In genomic region chr11:21464601-21465193, GRCh38 we compare ENCODE assay signal across 15 cellular contexts.
A peak's percentile ranks its signal among the peaks of the same experiment; 100 is the strongest.
DNase-seq lines count a peak whose midpoint lies in the region; ATAC-seq, FAIRE-seq and TF ChIP-seq lines count a peak whose summit lies in the region.
"Had no signal": no experiment of that assay in that cellular context is flagged by ENCODE, and none has a peak within 500 bp of the region (broad histone marks: within the 10 kb centered on the region; RNA-seq: fewer than 3 reads in every experiment).

No MANE protein-coding gene starts in this region.

- TF ChIP-seq POLR2A in H54 (IDR thresholded peaks at IDR 0.05; ENCODE audit: low read depth, low read length) = no peak

- FAIRE-seq in H54 (lab: Jason Lieb, UNC) = no peak
- FAIRE-seq: K562 had no signal

- peak; percentile 85 for ATAC-seq in GM18508 (IDR thresholded peaks at IDR 0.05; ENCODE audit: insufficient read depth, unreplicated experiment)
- peak; percentile 63 for ATAC-seq in GM21786 (IDR thresholded peaks at IDR 0.05; ENCODE audit: unreplicated experiment)
- peak; percentile 81 for ATAC-seq in HG03457 (IDR thresholded peaks at IDR 0.05; ENCODE audit: unreplicated experiment)
- ATAC-seq in sciatic nerve = no peak
- ATAC-seq: K562 had no signal

- DNase-seq in glomerular visceral epithelial cell (ENCODE audit: extremely low spot score) = peak; percentile 40
- no peak for DNase-seq in sciatic nerve (ENCODE audit: low spot score)
- DNase-seq in D341Med (ENCODE audit: low spot score) = no peak
- no peak for DNase-seq in DMS153 treated with DMSO at 0.1 percent for 48 hours (lab: John Stamatoyannopoulos, UW; ENCODE audit: unreplicated experiment)
- no peak for DNase-seq in H54 (ENCODE audit: insufficient read length, low spot score)
- DNase-seq: CD4-positive, alpha-beta T cell; GOT3; NCI-H1436 treated with DMSO at 0.1 percent for 48 hours; NCI-H2081; NCI-H524; RPMI8226 had no signal

- intact Hi-C loops in sciatic nerve (cut with DNase I) = no loop called here
